ENCODE assay signal across 8 cellular contexts in the genomic region with DNA sequence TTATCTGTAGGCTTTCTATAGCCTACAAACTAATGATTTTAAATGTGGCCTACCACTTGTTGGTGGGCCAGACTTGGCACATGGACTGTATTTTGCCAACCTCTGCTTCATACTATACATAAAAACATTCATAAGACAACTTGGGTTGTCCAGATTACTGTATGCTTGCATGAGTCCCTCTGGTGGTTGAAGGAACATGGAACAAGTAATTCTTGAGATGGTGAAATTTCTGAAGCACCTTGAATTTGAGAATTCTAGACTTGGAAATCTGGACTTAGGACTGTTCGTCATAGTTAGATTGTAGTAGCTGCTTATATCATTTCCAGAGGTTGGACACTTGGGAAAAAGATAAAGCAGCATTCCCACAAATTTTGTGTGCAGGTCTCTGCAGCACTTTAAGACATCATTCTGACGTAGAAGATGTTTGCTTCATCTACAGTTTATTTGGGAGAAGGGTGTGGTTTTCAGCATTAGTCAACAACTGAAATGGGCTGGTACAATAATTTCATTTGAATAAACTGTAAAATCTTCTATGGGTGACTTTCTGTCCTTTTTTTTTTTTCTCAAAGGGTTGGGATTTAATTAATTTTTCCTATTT. TPM values are rescaled to one million over a fixed set of nuclear protein-coding genes. Genes with fewer than 3 reads are reported as not detected.
DNase-seq lines count a peak whose midpoint lies in the region; ATAC-seq and TF ChIP-seq lines count a peak whose summit lies in the region.

No MANE protein-coding gene starts in this region.

- no peaks in the 10 kb centered on the region for H3K27me3 ChIP-seq in psoas muscle (ENCODE audit: insufficient read depth in 3 of 3, low read length in 2 of 3)

- peak; percentile 44 for TF ChIP-seq CTCF in NB4 (IDR thresholded peaks at IDR 0.05; ENCODE audit: low read depth, low read length)
- TF ChIP-seq CTCF in psoas muscle (IDR thresholded peaks at IDR 0.05) = peak; percentile 50
- no peak for TF ChIP-seq CTCF in omental fat pad (IDR thresholded peaks at IDR 0.05)

- H3K4me3 ChIP-seq in NB4 (ENCODE audit: low read depth, low read length) (no peak overlapping the region), psoas muscle (no peak overlapping the region)

- intact Hi-C loops in psoas muscle (cut with DNase I) = loop anchor here in 1 of 2 donors (2.0 kb wide), 1 partner anchor 22 kb away; no protein-coding TSS in a partner anchor

- peaks cover 38% of the 10 kb centered on the region for H3K4me1 ChIP-seq in psoas muscle

- DNase-seq in NOMO-1 treated with DMSO at 0.1 percent for 48 hours (lab: John Stamatoyannopoulos, UW; ENCODE audit: unreplicated experiment) = peak; percentile 34
- no peak for DNase-seq in NOMO-1 treated with dmso at 0.1 percent for 144 hours (lab: John Stamatoyannopoulos, UW; ENCODE audit: unreplicated experiment)
- peak; percentile 60 for DNase-seq in NB4 (ENCODE audit: low read depth)
- DNase-seq in dermis blood vessel endothelial cell = peak; percentile 62
- DNase-seq in psoas muscle = no peak
- DNase-seq in NCI-H526 treated with DMSO at 0.1 percent for 48 hours (lab: John Stamatoyannopoulos, UW) = no peak
- DNase-seq in omental fat pad (ENCODE audit: low spot score) = no peak
- DNase-seq in NCI-H1436 treated with DMSO at 0.1 percent for 48 hours (lab: John Stamatoyannopoulos, UW) = no peak

- peaks cover 2% of the 10 kb centered on the region for H3K9me3 ChIP-seq in psoas muscle

- peak in 2 of 4 donors; percentile 30 to 41 for ATAC-seq in psoas muscle
- no peak for ATAC-seq in omental fat pad (ENCODE audit: low FRiP score)

- 69 to 86% (median 75%) methylated on average over 2 of the region's 2 CpGs for WGBS in psoas muscle, 3 donors

- peak overlapping the region; percentile 4 for H3K27ac ChIP-seq in psoas muscle

- TF ChIP-seq POLR2A in NB4 (IDR thresholded peaks at IDR 0.05; ENCODE audit: extremely low read depth, insufficient read length) = no peak

- H3K36me3 ChIP-seq in psoas muscle (ENCODE audit: insufficient read depth in 1 of 2, low read depth in 1 of 2) = no peaks in the 10 kb centered on the region

RNA-seq across cellular contexts. Expression of a gene that starts 31.2 kb away (rescaled TPM):
- 14.1 and 31.6 TPM in 2 replicates for total RNA-seq in dermis blood vessel endothelial cell
- 10 to 100 TPM; 40.8 to 53.5 (median 44.0) TPM for total RNA-seq in psoas muscle
- 10 to 100 TPM in 2 of 3 donors, 1 to 10 TPM in 1; 9.8 to 43.1 (median 17.3) TPM for polyA plus RNA-seq in psoas muscle
- 10 to 100 TPM; 39.5 to 54.5 (median 45.6) TPM for total RNA-seq in omental fat pad

Comparison
In these comparisons a context has a peak if more than half of its experiments do, and no peak if none do; other contexts are left out.
1. DNase-seq: peak in NOMO-1 treated with DMSO at 0.1 percent for 48 hours (single experiment), NB4 (single experiment) and dermis blood vessel endothelial cell (single experiment); none in NOMO-1 treated with dmso at 0.1 percent for 144 hours (single experiment), psoas muscle (0 of 2), NCI-H526 treated with DMSO at 0.1 percent for 48 hours (single experiment), omental fat pad (single experiment) and NCI-H1436 treated with DMSO at 0.1 percent for 48 hours (single experiment).
2. CTCF ChIP-seq: peak in NB4 (single experiment) and psoas muscle (single experiment); none in omental fat pad (0 of 3).